8 cellular contexts compared by ENCODE assay signal in genomic region chr3:66998075-66998898, GRCh38. TPM values are rescaled to one million over a fixed set of nuclear protein-coding genes. Genes with fewer than 3 reads are reported as not detected.
DNase-seq lines count a peak whose midpoint lies in the region; ATAC-seq and TF ChIP-seq lines count a peak whose summit lies in the region.

Gene KBTBD8 (plus strand): TSS chr3:66998307. CDS start chr3:66998356, 49 bp downstream.

- POLR2A ChIA-PET in HEK293T (lab: Yijun Ruan, JAX) = interaction anchor here (1.3 kb wide), 1 partner anchor 9 kb away, joined by 13 read pairs; no protein-coding TSS in a partner anchor

- H3K4me1 ChIP-seq in foreskin keratinocyte (peaks cover 9% of the 10 kb centered on the region), stomach (peaks cover 4 to 18% (median 16%) of the 10 kb centered on the region in 4 donors)

- ATAC-seq in foreskin keratinocyte = peak; percentile 98

- H3K4me1 Mint-ChIP-seq in neural crest cell = peaks cover 16% of the 10 kb centered on the region

- peaks cover 0 to 4% (median 1%) of the 10 kb centered on the region in 4 donors for H3K36me3 ChIP-seq in stomach

- intact Hi-C loops in stomach (cut with DNase I; ENCODE audit: low total_unique reads) = no loop called here

- TF ChIP-seq CTCF in foreskin keratinocyte (conservative IDR thresholded peaks at IDR 0.05) (no peak), neural crest cell (conservative IDR thresholded peaks at IDR 0.05) (no peak), stomach (IDR thresholded peaks at IDR 0.05) (no peak)

- in situ Hi-C loops in SK-MEL-5 (cut with HindIII; ENCODE audit: low pct_unique_long_range_greater_than_20kb, low sequenced_read_pairs) = no loop called here

- peak in 1 of 4 donors; percentile 23 for TF ChIP-seq POLR2A in stomach (IDR thresholded peaks at IDR 0.05)

- WGBS in stomach, 5 donors = 0 to 1% (median 0%) methylated on average over 61 to 76 of the region's 76 CpGs

- H3K27me3 ChIP-seq in foreskin keratinocyte (peaks cover 24% of the 10 kb centered on the region), stomach (peaks cover 0 to 9% (median 0%) of the 10 kb centered on the region in 3 donors)

- H3K4me3 ChIP-seq in stomach = peak within 1 kb of the TSS; percentile 85 to 99 (median 93)

- TF ChIP-seq EP300 in stomach (IDR thresholded peaks at IDR 0.05) = no peak

- H3K4me3 Mint-ChIP-seq in neural crest cell = peak within 1 kb of the TSS; percentile 99

- no peak within 1 kb of the TSS for H3K27ac Mint-ChIP-seq in neural crest cell (ENCODE audit: unreplicated experiment)

- H3K36me3 Mint-ChIP-seq in neural crest cell (ENCODE audit: low read depth) = peaks cover 4% of the 10 kb centered on the region

- DNase-seq in GM03348 (ENCODE audit: low spot score) (peak; percentile 99), HEK293T (ENCODE audit: extremely low spot score) (peak; percentile 95), MV-4-11 (lab: John Stamatoyannopoulos, UW) (peak; percentile 99), SK-MEL-5 (ENCODE audit: low read depth, low spot score) (peak; percentile 99), foreskin keratinocyte (peak; percentile 97 to 98), neural crest cell (ENCODE audit: low read depth, low spot score) (peak; percentile 94), stomach (peak; percentile 98)
- peak; percentile 88 to 93 (median 90) for DNase-seq in activated naive CD4-positive, alpha-beta T cell (lab: John Stamatoyannopoulos, UW)

- peaks cover 40% of the 10 kb centered on the region for H3K27me3 Mint-ChIP-seq in neural crest cell (ENCODE audit: low read depth)

- CTCF ChIA-PET in HEK293T (lab: Yijun Ruan, JAX) = no interaction called here

- H3K9me3 ChIP-seq in stomach = no peaks in the 10 kb centered on the region

- H3K27ac ChIP-seq in foreskin keratinocyte = peak within 1 kb of the TSS; percentile 60
- peak within 1 kb of the TSS; percentile 39 to 90 (median 82) for H3K27ac ChIP-seq in stomach

- no peaks in the 10 kb centered on the region for H3K9me3 Mint-ChIP-seq in neural crest cell

TF ChIP-seq in HEK293T, 16 proteins besides CTCF, POLR2A, EP300 and RAD21:
- TF ChIP-seq CTBP1 (IDR thresholded peaks at IDR 0.05; ENCODE audit: borderline replicate concordance) (peak; percentile 78), ZNF384 (IDR thresholded peaks at IDR 0.05) (no peak), L3MBTL2 (conservative IDR thresholded peaks at IDR 0.05) (peak; percentile 90), SP1 (IDR thresholded peaks at IDR 0.05) (no peak), HDGF (IDR thresholded peaks at IDR 0.05; ENCODE audit: borderline replicate concordance) (no peak), NFRKB (IDR thresholded peaks at IDR 0.05) (no peak), PKNOX1 (IDR thresholded peaks at IDR 0.05) (no peak; the same call in 1 of the 2 replicates), LEF1 (IDR thresholded peaks at IDR 0.05; ENCODE audit: borderline replicate concordance) (0 out of 2 replicates have a peak, but pooled peaks have one; percentile 19)

RNA-seq across cellular contexts. Expression of gene KBTBD8, which starts in this region (rescaled TPM):
- 1.3 and 2.0 TPM in 2 replicates for total RNA-seq in SK-MEL-5 (2014; rRNA removed; shearing (Covaris generic))
- polyA plus RNA-seq in SK-MEL-5 (2015; cell fraction: cytosol; rRNA removed) = 0.94 and 2.0 TPM in 2 replicates
- 3.4 and 3.7 TPM in 2 replicates for polyA plus RNA-seq in SK-MEL-5 (2015; cell fraction: nucleus; rRNA removed)
- total RNA-seq in foreskin keratinocyte (4.4 and 4.5 TPM in 2 replicates), neural crest cell (9.9 and 10.8 TPM in 2 replicates), stomach (1 to 10 TPM in 1 of 5 donors, under 1 TPM in 2, not detected in 2; 0.45 to 2.2 (median 0.72) TPM)
- polyA plus RNA-seq in foreskin keratinocyte (0.75 and 1.0 TPM in 2 replicates), stomach (under 1 TPM; 0.50 to 0.76 (median 0.62) TPM)

Comparison
In these comparisons a context has a peak if more than half of its experiments do, and no peak if none do; other contexts are left out.
1. Peak in every context shown above with its lines: DNase-seq, ATAC-seq, H3K4me3 ChIP-seq and H3K27ac ChIP-seq.